Comparison of ENCODE assay signal across 8 cellular contexts in genomic region chr20:50153500-50154377, GRCh38. TPM values are rescaled to one million over a fixed set of nuclear protein-coding genes. Genes with fewer than 3 reads are reported as not detected.
DNase-seq lines count a peak whose midpoint lies in the region; ATAC-seq, FAIRE-seq and TF ChIP-seq lines count a peak whose summit lies in the region.

PEDS1 (minus strand) TSS chr20:50153723; CDS start chr20:50153637, 86 bp downstream.

- FAIRE-seq in astrocyte (lab: Jason Lieb, UNC): no peak

- peaks cover 52% of the 10 kb centered on the region for H3K79me2 ChIP-seq in astrocyte (ENCODE audit: insufficient read depth, low read length)

- peak within 1 kb of the TSS; percentile 98 for H3K4me2 ChIP-seq in astrocyte (ENCODE audit: low read length)

- no peaks in the 10 kb centered on the region for H3K9me3 ChIP-seq in astrocyte (ENCODE audit: insufficient read depth, low read depth, low read length)

- H3K36me3 Mint-ChIP-seq in astrocyte (ENCODE audit: low read depth, unreplicated experiment): peaks cover 9% of the 10 kb centered on the region

- H3K27me3 ChIP-seq in astrocyte (ENCODE audit: insufficient read depth, low read length): no peaks in the 10 kb centered on the region

- H3K4me1 ChIP-seq in astrocyte (ENCODE audit: insufficient read depth, low read length): peaks cover 30% of the 10 kb centered on the region

- H3K27me3 Mint-ChIP-seq in astrocyte (ENCODE audit: low read depth, unreplicated experiment): no peaks in the 10 kb centered on the region

- peaks cover 20% of the 10 kb centered on the region for H3K4me1 Mint-ChIP-seq in astrocyte (ENCODE audit: low read depth, unreplicated experiment)

- peak within 1 kb of the TSS; percentile 89 for H3K27ac ChIP-seq in astrocyte (ENCODE audit: low read depth, low read length)

- peak within 1 kb of the TSS; percentile 92 for H3K27ac Mint-ChIP-seq in astrocyte (ENCODE audit: unreplicated experiment)

- H3K9me3 Mint-ChIP-seq in astrocyte (ENCODE audit: unreplicated experiment): peaks cover 2% of the 10 kb centered on the region

- DNase-seq in NCI-H1694 (lab: John Stamatoyannopoulos, UW) (peak; percentile 54), T-helper 22 cell (ENCODE audit: low read depth) (peak; percentile 73), astrocyte (ENCODE audit: low read depth) (peak; percentile 80), hepatic stellate cell (ENCODE audit: low spot score) (peak; percentile 99), retinal pigment epithelial cell (ENCODE audit: low read depth) (peak; percentile 56)

- peak; percentile 93 for TF ChIP-seq POLR2A in GM15510 (IDR thresholded peaks at IDR 0.05; ENCODE audit: borderline replicate concordance, extremely low read depth, insufficient read length)

- peak within 1 kb of the TSS; percentile 93 for H2AFZ ChIP-seq in astrocyte (ENCODE audit: low read depth, low read length)

- peak within 1 kb of the TSS; percentile 99 for H3K9ac ChIP-seq in astrocyte (ENCODE audit: low read length)

- TF ChIP-seq CTCF in astrocyte (IDR thresholded peaks at IDR 0.05; ENCODE audit: insufficient read depth, low read depth, low read length) (no peak), retinal pigment epithelial cell (conservative IDR thresholded peaks at IDR 0.05; ENCODE audit: low read depth, low read length) (no peak)

- H3K36me3 ChIP-seq in astrocyte (ENCODE audit: insufficient read depth, low read length): no peaks in the 10 kb centered on the region

- peaks cover 38% of the 10 kb centered on the region for H4K20me1 ChIP-seq in astrocyte (ENCODE audit: insufficient read depth, low read length)

- peak within 1 kb of the TSS; percentile 95 for H3K4me3 Mint-ChIP-seq in astrocyte (ENCODE audit: unreplicated experiment)

- ATAC-seq in HG02870 (IDR thresholded peaks at IDR 0.05; ENCODE audit: unreplicated experiment) (peak; percentile 87), GM18870 (IDR thresholded peaks at IDR 0.05; ENCODE audit: unreplicated experiment) (no peak)

- H3K4me3 ChIP-seq in astrocyte (ENCODE audit: insufficient read depth, low read depth, low read length) (peak within 1 kb of the TSS; percentile 79), retinal pigment epithelial cell (ENCODE audit: low read length) (peak within 1 kb of the TSS; percentile 83)

RNA-seq across cellular contexts. Expression of gene PEDS1, which starts in this region (rescaled TPM):
- total RNA-seq in astrocyte: 41.6 and 44.1 TPM in 2 replicates
